13 cellular contexts compared by ENCODE assay signal in the genomic region with DNA sequence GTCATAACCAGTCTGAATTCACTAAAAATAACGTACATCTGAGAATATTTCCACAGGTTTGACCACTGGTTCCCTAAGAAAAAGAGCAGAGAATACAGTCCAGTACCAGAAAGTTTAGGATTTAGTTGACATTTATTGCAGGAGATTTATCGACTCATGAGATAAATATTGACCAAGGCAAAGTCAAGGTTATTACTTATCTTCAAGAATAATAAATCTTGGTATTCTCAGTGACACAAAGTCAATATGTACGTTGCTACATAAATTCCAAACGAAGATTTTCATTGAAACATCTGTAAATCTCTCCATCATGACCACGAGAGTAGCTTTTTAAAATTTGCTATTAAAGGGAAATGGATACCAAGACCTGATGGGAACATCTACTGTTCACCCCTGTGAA.
"Had no signal": no experiment of that assay in that cellular context is flagged by ENCODE, and none has a peak within 500 bp of the region (broad histone marks: within the 10 kb centered on the region; RNA-seq: fewer than 3 reads in every experiment).

No MANE protein-coding gene starts in this region.

- H3K27ac Mint-ChIP-seq: activated naive CD4-positive, alpha-beta T cell treated with anti-CD3 and anti-CD28 coated beads for 36 hours; immature natural killer cell; naive B cell had no signal

- H3K36me3 Mint-ChIP-seq: naive B cell had no signal

- H3K27me3 ChIP-seq: neutrophil had no signal

- ATAC-seq: lower lobe of right lung; stimulated activated naive CD8-positive, alpha-beta T cell treated with anti-CD3 and anti-CD28 coated beads, Interleukin-15, Interleukin-2, amounts not matched to agents 100 U/mL and 50 U/mL, for 24 hours had no signal

- H3K4me3 Mint-ChIP-seq: activated naive CD4-positive, alpha-beta T cell treated with anti-CD3 and anti-CD28 coated beads for 36 hours; immature natural killer cell; naive B cell had no signal

- H3K27ac ChIP-seq: lower lobe of right lung, neutrophil had no signal

- H3K9me3 ChIP-seq: lower lobe of right lung, neutrophil had no signal

- H3K4me3 ChIP-seq: lower lobe of right lung had no signal

- H3K36me3 ChIP-seq: lower lobe of right lung, neutrophil had no signal

- H3K9me3 Mint-ChIP-seq: activated naive CD4-positive, alpha-beta T cell treated with anti-CD3 and anti-CD28 coated beads for 36 hours; immature natural killer cell had no signal

- DNase-seq: activated CD4-positive, alpha-beta T cell treated with anti-CD3 and anti-CD28 coated beads for 48 hours; activated naive CD4-positive, alpha-beta T cell treated with anti-CD3 and anti-CD28 coated beads for 36 hours; central memory CD4-positive, alpha-beta T cell; glutamatergic neuron; immature natural killer cell; lower lobe of right lung; midbrain; naive B cell; right cardiac atrium; stimulated activated CD4-positive, alpha-beta T cell treated with anti-CD3 and anti-CD28 coated beads, Interleukin-2, amount 100 ng/mL, for 24 hours; stimulated activated CD8-positive, alpha-beta memory T cell treated with anti-CD3 and anti-CD28 coated beads, Interleukin-4, amount 100 ng/mL, for 48 hours; stimulated activated naive CD8-positive, alpha-beta T cell treated with anti-CD3 and anti-CD28 coated beads, Interleukin-15, Interleukin-2, amounts not matched to agents 100 U/mL and 50 U/mL, for 24 hours had no signal

- H3K4me1 Mint-ChIP-seq: immature natural killer cell, naive B cell had no signal
